Comparison of ENCODE assay signal across 8 cellular contexts in the genomic region with DNA sequence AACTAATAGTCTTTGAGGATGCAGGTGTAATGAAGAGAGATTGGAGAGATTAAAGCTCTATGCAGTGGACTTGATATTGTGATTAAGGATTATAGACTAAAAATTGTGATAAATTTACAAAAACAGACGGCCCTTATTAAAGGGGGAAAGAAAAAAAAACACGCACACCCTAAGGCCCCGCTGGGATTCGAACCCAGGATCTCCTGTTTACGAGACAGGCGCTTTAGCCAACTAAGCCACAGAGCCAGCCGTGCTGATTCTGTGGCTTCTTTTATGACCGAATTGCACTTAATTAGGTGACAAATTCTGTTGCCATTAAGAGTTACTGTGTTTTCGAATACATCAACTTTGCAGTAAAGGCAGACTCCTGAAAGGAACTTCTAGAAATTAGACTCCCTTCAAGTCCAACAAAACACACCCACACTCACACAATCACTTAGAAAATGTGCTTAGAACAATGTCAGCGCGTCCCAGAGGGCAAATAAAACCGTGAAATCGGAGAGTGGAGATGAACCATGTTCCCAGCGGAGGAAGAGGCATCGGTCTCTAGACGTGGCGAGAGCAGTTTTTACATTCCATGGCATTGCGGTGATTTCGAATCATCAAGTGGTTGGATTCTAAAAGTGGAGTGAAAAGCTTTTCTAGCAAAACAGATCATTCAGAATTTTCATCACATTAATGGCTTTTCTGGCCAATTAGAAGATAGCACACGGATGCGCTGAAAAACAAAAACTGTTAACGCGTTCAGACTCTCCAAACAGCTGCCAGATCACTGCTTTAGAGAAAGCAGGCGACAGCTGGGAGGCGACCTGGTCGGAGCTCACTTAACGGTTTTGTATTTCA.
A peak's percentile ranks its signal among the peaks of the same experiment; 100 is the strongest.
DNase-seq lines count a peak whose midpoint lies in the region; ATAC-seq, FAIRE-seq and TF ChIP-seq lines count a peak whose summit lies in the region.

No MANE protein-coding gene starts in this region.

- H3K9ac ChIP-seq in astrocyte (ENCODE audit: low read length) = peak overlapping the region; percentile 82

- no peaks in the 10 kb centered on the region for H3K36me3 Mint-ChIP-seq in astrocyte (ENCODE audit: low read depth, unreplicated experiment)

- H3K9me3 Mint-ChIP-seq in astrocyte (ENCODE audit: unreplicated experiment) = no peaks in the 10 kb centered on the region

- CTCF ChIA-PET in RWPE1 (lab: Yijun Ruan, JAX) = interaction anchor here (0.6 kb wide), 1 partner anchor 162 kb away, joined by 3 read pairs; no protein-coding TSS in a partner anchor

- H3K79me2 ChIP-seq in astrocyte (ENCODE audit: insufficient read depth, low read length) = no peaks in the 10 kb centered on the region

- peak overlapping the region; percentile 90 for H3K4me2 ChIP-seq in astrocyte (ENCODE audit: low read length)

- in situ Hi-C loops in KBM-7 (cut with MboI; ENCODE audit: low pct_unique_long_range_greater_than_20kb, low sequenced_read_pairs) = no loop called here

- ATAC-seq in GM21717 (IDR thresholded peaks at IDR 0.05; ENCODE audit: unreplicated experiment) (no peak), HG03097 (IDR thresholded peaks at IDR 0.05; ENCODE audit: low FRiP score, unreplicated experiment) (no peak)

- DNase-seq in GDM1 (lab: John Stamatoyannopoulos, UW) (peak; percentile 31), KBM-7 (peak; percentile 91), RWPE1 (ENCODE audit: low spot score) (peak; percentile 39), astrocyte (ENCODE audit: low read depth) (peak; percentile 57), iPS-NIHi11 (ENCODE audit: low spot score) (peak; percentile 70)
- peak; percentile 16 to 69 (median 64) for DNase-seq in stimulated activated CD4-positive, alpha-beta T cell treated with anti-CD3 and anti-CD28 coated beads, Interleukin-1b, Interleukin-23, amount 100 ng/mL, for 24 hours (ENCODE audit: low read depth in 4 of 4, low spot score in 1 of 4)

- H3K36me3 ChIP-seq in astrocyte (ENCODE audit: insufficient read depth, low read length) = no peaks in the 10 kb centered on the region

- no peaks in the 10 kb centered on the region for H4K20me1 ChIP-seq in astrocyte (ENCODE audit: insufficient read depth, low read length)

- H3K4me3 ChIP-seq in astrocyte (ENCODE audit: insufficient read depth, low read depth, low read length) = peak overlapping the region; percentile 94

- H3K27ac ChIP-seq in RWPE1 (no peak overlapping the region), astrocyte (ENCODE audit: low read depth, low read length) (peak overlapping the region; percentile 41)

- H3K27ac Mint-ChIP-seq in astrocyte (ENCODE audit: unreplicated experiment) = peak overlapping the region; percentile 91

- POLR2A ChIA-PET in RWPE1 (lab: Yijun Ruan, JAX; ENCODE audit: low non-redundant PET) = no interaction called here

- peak overlapping the region; percentile 90 for H2AFZ ChIP-seq in astrocyte (ENCODE audit: low read depth, low read length)

- peak overlapping the region; percentile 97 for H3K4me3 Mint-ChIP-seq in astrocyte (ENCODE audit: unreplicated experiment)

- peak; percentile 41 for FAIRE-seq in astrocyte (lab: Jason Lieb, UNC)

- peaks cover 4% of the 10 kb centered on the region for H3K4me1 ChIP-seq in astrocyte (ENCODE audit: insufficient read depth, low read length)

- peaks cover 2% of the 10 kb centered on the region for H3K27me3 Mint-ChIP-seq in astrocyte (ENCODE audit: low read depth, unreplicated experiment)

- H3K4me1 Mint-ChIP-seq in astrocyte (ENCODE audit: low read depth, unreplicated experiment) = peaks cover 2% of the 10 kb centered on the region

- H3K27me3 ChIP-seq in astrocyte (ENCODE audit: insufficient read depth, low read length) = peaks cover 2% of the 10 kb centered on the region

- no peaks in the 10 kb centered on the region for H3K9me3 ChIP-seq in astrocyte (ENCODE audit: insufficient read depth, low read depth, low read length)

- no peak for TF ChIP-seq CTCF in RWPE1 (conservative IDR thresholded peaks at IDR 0.05; ENCODE audit: low read depth)
- no peak for TF ChIP-seq CTCF in astrocyte (IDR thresholded peaks at IDR 0.05; ENCODE audit: insufficient read depth, low read depth, low read length)

Comparison
In these comparisons a context has a peak if more than half of its experiments do, and no peak if none do; other contexts are left out.
1. DNase-seq: peak in every context shown above with its lines; median percentile 91 in KBM-7; 70 in iPS-NIHi11; 64 in stimulated activated CD4-positive, alpha-beta T cell treated with anti-CD3 and anti-CD28 coated beads, Interleukin-1b, Interleukin-23, amount 100 ng/mL, for 24 hours; 57 in astrocyte; 39 in RWPE1; 31 in GDM1.